2 cellular contexts compared by ENCODE assay signal in genomic region chr6:134866563-134866962, GRCh38.
TF ChIP-seq lines count a peak whose summit lies in the region.

No MANE protein-coding gene starts in this region.

TF ChIP-seq in K562, 482 proteins besides CTCF, POLR2A, EP300 and RAD21 (continued from another document):
- TF ChIP-seq PKNOX1 (IDR thresholded peaks at IDR 0.05) (peak; percentile 51; the same call in 1 of the 2 replicates), ZNF408 (CRISPR knock-in tag; IDR thresholded peaks at IDR 0.05; ENCODE audit: low read depth) (no peak)

TF ChIP-seq in HepG2, 621 proteins besides CTCF, POLR2A, EP300 and RAD21 (continued from another document):
- TF ChIP-seq, protein P1, sequence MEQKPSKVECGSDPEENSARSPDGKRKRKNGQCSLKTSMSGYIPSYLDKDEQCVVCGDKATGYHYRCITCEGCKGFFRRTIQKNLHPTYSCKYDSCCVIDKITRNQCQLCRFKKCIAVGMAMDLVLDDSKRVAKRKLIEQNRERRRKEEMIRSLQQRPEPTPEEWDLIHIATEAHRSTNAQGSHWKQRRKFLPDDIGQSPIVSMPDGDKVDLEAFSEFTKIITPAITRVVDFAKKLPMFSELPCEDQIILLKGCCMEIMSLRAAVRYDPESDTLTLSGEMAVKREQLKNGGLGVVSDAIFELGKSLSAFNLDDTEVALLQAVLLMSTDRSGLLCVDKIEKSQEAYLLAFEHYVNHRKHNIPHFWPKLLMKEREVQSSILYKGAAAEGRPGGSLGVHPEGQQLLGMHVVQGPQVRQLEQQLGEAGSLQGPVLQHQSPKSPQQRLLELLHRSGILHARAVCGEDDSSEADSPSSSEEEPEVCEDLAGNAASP (CRISPR knock-in tag; IDR thresholded peaks at IDR 0.05; ENCODE audit: borderline replicate concordance), result no peak
- no peak for TF ChIP-seq HNRNPUL1 (IDR thresholded peaks at IDR 0.05; ENCODE audit: low read depth, low read length)
- TF ChIP-seq ZNF570 (CRISPR knock-in tag; IDR thresholded peaks at IDR 0.05; ENCODE audit: borderline replicate concordance), result no peak
- TF ChIP-seq ZBTB20 (CRISPR knock-in tag; IDR thresholded peaks at IDR 0.05; ENCODE audit: borderline replicate concordance, low read depth), result no peak
